13 cellular contexts compared by ENCODE assay signal in genomic region chr22:48499456-48500425, GRCh38.
"Had no signal": no experiment of that assay in that cellular context is flagged by ENCODE, and none has a peak within 500 bp of the region (broad histone marks: within the 10 kb centered on the region; RNA-seq: fewer than 3 reads in every experiment).

No MANE protein-coding gene starts in this region.

- H3K27me3 ChIP-seq: tibial nerve, uterus had no signal

- H3K4me1 ChIP-seq: tibial nerve, uterus had no signal

- H3K4me3 ChIP-seq: tibial nerve, uterus had no signal

- ATAC-seq: activated CD4-positive, CD25-positive, alpha-beta regulatory T cell treated with anti-CD3 and anti-CD28 coated beads, Interleukin-2, amount 50 U/mL, for 24 hours; activated naive CD4-positive, alpha-beta T cell treated with anti-CD3 and anti-CD28 coated beads, Interleukin-2, amount 50 U/mL, for 72 hours; activated T-cell treated with anti-CD3 and anti-CD28 coated beads, Interleukin-2, amount 50 U/mL, for 72 hours; effector memory CD8-positive, alpha-beta T cell; left colon had no signal

- H3K27ac ChIP-seq: tibial nerve, uterus had no signal

- H3K36me3 Mint-ChIP-seq: activated naive CD4-positive, alpha-beta T cell treated with anti-CD3 and anti-CD28 coated beads, Interleukin-2, amount 50 U/mL, for 72 hours had no signal

- H3K4me3 Mint-ChIP-seq: activated T-cell treated with anti-CD3 and anti-CD28 coated beads, Interleukin-2, amount 50 U/mL, for 72 hours; effector memory CD8-positive, alpha-beta T cell; T-helper 1 cell treated with Interleukin-12 subunit alpha and Interleukin-12 subunit beta and Interleukin-4 antibody, amounts not matched to agents 30 μg/mL and 1 μg/mL, for 36 hours had no signal

- DNase-seq: activated CD4-positive, alpha-beta T cell treated with anti-CD3 and anti-CD28 coated beads, Interleukin-2, amount 50 U/mL, for 1 hour; activated CD8-positive, alpha-beta memory T cell treated with anti-CD3 and anti-CD28 coated beads, Interleukin-2, amount 50 U/mL, for 48 hours; activated effector memory CD4-positive, alpha-beta T cell treated with anti-CD3 and anti-CD28 coated beads, Interleukin-2, amount 50 U/mL, for 16 hours; activated T-cell treated with anti-CD3 and anti-CD28 coated beads, Interleukin-2, amount 50 U/mL, for 72 hours; effector memory CD8-positive, alpha-beta T cell; left colon; stimulated activated CD4-positive, alpha-beta T cell treated with anti-CD3 and anti-CD28 coated beads, Interleukin-2, amount 100 ng/mL, for 24 hours; stimulated activated naive CD4-positive, alpha-beta T cell treated with Interleukin-2 at 50 U/mL for 16 hours; uterus had no signal

- H3K9me3 ChIP-seq: tibial nerve, uterus had no signal

- H3K36me3 ChIP-seq: tibial nerve, uterus had no signal

- H3K27ac Mint-ChIP-seq: activated naive CD4-positive, alpha-beta T cell treated with anti-CD3 and anti-CD28 coated beads, Interleukin-2, amount 50 U/mL, for 72 hours; activated T-cell treated with anti-CD3 and anti-CD28 coated beads, Interleukin-2, amount 50 U/mL, for 72 hours; effector memory CD8-positive, alpha-beta T cell; T-helper 1 cell treated with Interleukin-12 subunit alpha and Interleukin-12 subunit beta and Interleukin-4 antibody, amounts not matched to agents 30 μg/mL and 1 μg/mL, for 36 hours had no signal

- H3K9me3 Mint-ChIP-seq: activated naive CD4-positive, alpha-beta T cell treated with anti-CD3 and anti-CD28 coated beads, Interleukin-2, amount 50 U/mL, for 72 hours; activated T-cell treated with anti-CD3 and anti-CD28 coated beads, Interleukin-2, amount 50 U/mL, for 72 hours; effector memory CD8-positive, alpha-beta T cell; T-helper 1 cell treated with Interleukin-12 subunit alpha and Interleukin-12 subunit beta and Interleukin-4 antibody, amounts not matched to agents 30 μg/mL and 1 μg/mL, for 36 hours had no signal
